9 cellular contexts compared by ENCODE assay signal in the genomic region with DNA sequence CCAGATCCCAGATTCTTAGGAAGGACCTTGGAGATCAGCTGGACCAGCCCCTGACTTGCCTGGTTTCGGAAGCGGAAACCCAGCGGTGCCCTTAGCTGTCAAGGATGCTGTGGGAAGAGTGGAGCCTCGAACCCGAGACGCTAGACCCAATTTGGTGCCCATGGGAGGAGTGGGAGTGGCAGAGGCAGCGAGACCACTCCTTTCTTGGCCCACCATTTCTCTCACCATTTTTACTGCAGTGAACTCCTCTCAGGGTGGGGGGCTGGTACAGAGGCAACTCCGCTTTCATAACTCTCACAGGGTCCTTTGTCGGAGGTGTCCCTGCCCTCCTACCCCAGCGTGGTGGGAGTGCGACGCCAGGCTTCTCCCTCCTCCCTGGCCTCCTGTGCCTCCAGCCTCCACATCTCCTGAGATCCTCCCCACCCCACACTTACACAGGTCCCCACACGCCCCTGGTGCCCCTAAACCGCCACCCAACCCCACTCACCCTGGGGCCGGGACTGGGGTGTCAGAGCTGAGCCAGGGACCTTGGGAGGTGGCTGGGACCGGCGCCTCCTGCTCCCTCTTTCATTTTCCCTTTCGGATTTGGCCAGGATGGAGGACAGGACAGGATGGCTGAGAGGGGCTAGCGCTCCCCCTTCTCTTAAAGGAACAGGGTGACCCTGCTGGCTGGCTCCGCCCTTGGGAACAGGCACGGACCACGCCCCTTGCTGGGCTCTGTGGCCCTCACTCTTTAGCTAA. TPM values are rescaled to one million over a fixed set of nuclear protein-coding genes. Genes with fewer than 3 reads are reported as not detected.
DNase-seq lines count a peak whose midpoint lies in the region; ATAC-seq and TF ChIP-seq lines count a peak whose summit lies in the region.
"Had no signal": no experiment of that assay in that cellular context is flagged by ENCODE, and none has a peak within 500 bp of the region (broad histone marks: within the 10 kb centered on the region; RNA-seq: fewer than 3 reads in every experiment).

A gene with protein sequence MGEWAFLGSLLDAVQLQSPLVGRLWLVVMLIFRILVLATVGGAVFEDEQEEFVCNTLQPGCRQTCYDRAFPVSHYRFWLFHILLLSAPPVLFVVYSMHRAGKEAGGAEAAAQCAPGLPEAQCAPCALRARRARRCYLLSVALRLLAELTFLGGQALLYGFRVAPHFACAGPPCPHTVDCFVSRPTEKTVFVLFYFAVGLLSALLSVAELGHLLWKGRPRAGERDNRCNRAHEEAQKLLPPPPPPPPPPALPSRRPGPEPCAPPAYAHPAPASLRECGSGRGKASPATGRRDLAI (minus strand): TSS at position 617 of the 741 bp plus-strand sequence. CDS start 922 bp downstream, outside the sequence.

- TF ChIP-seq CTCF in DND-41 (IDR thresholded peaks at IDR 0.05; ENCODE audit: borderline replicate concordance, extremely low read depth, low read length, poor library complexity, severe bottlenecking) (no peak), fibroblast of villous mesenchyme (IDR thresholded peaks at IDR 0.05; ENCODE audit: insufficient read depth, low read depth, low read length) (no peak), prostate gland (IDR thresholded peaks at IDR 0.05) (no peak)

- POLR2A ChIA-PET in T-cell (lab: Charles Lee) = interaction anchor here in 1 of 2 donors (0.7 kb wide), 1 partner anchor 718 kb away, joined by 17 read pairs; no protein-coding TSS in a partner anchor

- H3K4me2 ChIP-seq in DND-41 (ENCODE audit: insufficient read depth, low read length) = peak within 1 kb of the TSS; percentile 63

- H3K27me3 Mint-ChIP-seq in T-cell = peaks cover 13 to 14% of the 10 kb centered on the region in 2 donors

- CTCF ChIA-PET in T-cell (lab: Charles Lee) = interaction anchor here in 1 of 2 donors (0.6 to 0.8 kb wide), 4 partner anchors 9 to 966 kb away, joined by 3 to 8 read pairs (median 5); no protein-coding TSS in a partner anchor

- H3K9me3 ChIP-seq in DND-41 (ENCODE audit: insufficient read depth, low read length, severe bottlenecking) (no peaks in the 10 kb centered on the region), prostate gland (no peaks in the 10 kb centered on the region)

- no peak for DNase-seq in DND-41
- no peak for DNase-seq in T-cell
- no peak for DNase-seq in fibroblast of villous mesenchyme (ENCODE audit: low read depth)
- no peak for DNase-seq in prostate gland (ENCODE audit: low spot score)
- no peak for DNase-seq in AML-193 (lab: John Stamatoyannopoulos, UW)
- no peak for DNase-seq in stimulated activated CD4-positive, alpha-beta T cell treated with anti-CD3 and anti-CD28 coated beads, Interleukin-15, amount 100 ng/mL, for 24 hours

- H3K4me3 ChIP-seq in DND-41 (ENCODE audit: low read depth in 1 of 2, low read length in 2 of 2) = peak within 1 kb of the TSS in 1 of 2 experiments; percentile 58; a peak in 1 of 4 replicates
- peak within 1 kb of the TSS; percentile 62 for H3K4me3 ChIP-seq in fibroblast of villous mesenchyme (ENCODE audit: low read depth, low read length)
- peak within 1 kb of the TSS; percentile 38 to 42 for H3K4me3 ChIP-seq in prostate gland

- no peak for TF ChIP-seq POLR2A in prostate gland (IDR thresholded peaks at IDR 0.05)

- no peaks in the 10 kb centered on the region for H3K36me3 Mint-ChIP-seq in T-cell

- no peak within 1 kb of the TSS; the same call in 1 of the 2 replicates for H3K9ac ChIP-seq in DND-41 (ENCODE audit: low read depth, low read length)

- peaks cover 0 to 10% (median 10%) of the 10 kb centered on the region in 3 donors for H3K4me1 Mint-ChIP-seq in T-cell

- no peaks in the 10 kb centered on the region for H4K20me1 ChIP-seq in DND-41 (ENCODE audit: insufficient read depth, low read length)

- H3K27ac Mint-ChIP-seq in T-cell = no peak within 1 kb of the TSS

- no peaks in the 10 kb centered on the region for H3K27me3 ChIP-seq in DND-41 (ENCODE audit: insufficient read depth, low read length, poor library complexity)
- no peaks in the 10 kb centered on the region for H3K27me3 ChIP-seq in prostate gland (replicated peaks; ENCODE audit: insufficient read depth)

- H3K36me3 ChIP-seq in DND-41 (ENCODE audit: insufficient read depth, low read length) = no peaks in the 10 kb centered on the region
- H3K36me3 ChIP-seq in prostate gland = no peaks in the 10 kb centered on the region

- H3K4me1 ChIP-seq in DND-41 (ENCODE audit: insufficient read depth, low read length) = peaks cover 26% of the 10 kb centered on the region
- H3K4me1 ChIP-seq in prostate gland (replicated peaks) = no peaks in the 10 kb centered on the region

- intact Hi-C loops in prostate gland (cut with DNase I) = loop anchor here (5.0 kb wide), 1 partner anchor 168 kb away; no protein-coding TSS in a partner anchor

- H3K79me2 ChIP-seq in DND-41 (ENCODE audit: insufficient read depth, low read length) = no peaks in the 10 kb centered on the region

- H3K4me3 Mint-ChIP-seq in T-cell = peak within 1 kb of the TSS; percentile 62 to 66 (median 63)

- H2AFZ ChIP-seq in DND-41 (ENCODE audit: low read depth, low read length) = no peak within 1 kb of the TSS

- no peaks in the 10 kb centered on the region for H3K9me3 Mint-ChIP-seq in T-cell

- ATAC-seq in DND-41 (ENCODE audit: insufficient read depth, low read depth) (no peak), T-cell (replicated peaks in 1 of 4) (no peak), HG03520 (IDR thresholded peaks at IDR 0.05; ENCODE audit: unreplicated experiment) (no peak), HG02981 (IDR thresholded peaks at IDR 0.05; ENCODE audit: unreplicated experiment) (no peak)

- 41% methylated on average over 22 of the region's 22 CpGs for WGBS in prostate gland

- H3K27ac ChIP-seq in DND-41 (ENCODE audit: low read length) (no peak within 1 kb of the TSS), prostate gland (no peak within 1 kb of the TSS)

RNA-seq across cellular contexts. Expression of the gene that starts here (rescaled TPM):
- total RNA-seq in T-cell = not detected
- total RNA-seq in fibroblast of villous mesenchyme = 2.2 and 2.9 TPM in 2 replicates
- 1 to 10 TPM in 1 of 2 donors, under 1 TPM in 1; 0.82 to 5.3 TPM for total RNA-seq in prostate gland
- total RNA-seq: lower leg skin had no signal
